1 cellular context compared by ENCODE assay signal in genomic region chr14:45787167-45787566, GRCh38.
TF ChIP-seq lines count a peak whose summit lies in the region.

No MANE protein-coding gene starts in this region.

TF ChIP-seq in HCT116, 20 proteins besides CTCF, POLR2A, EP300 and RAD21 (continued from another document):
- TF ChIP-seq TCF7L2 (IDR thresholded peaks at IDR 0.05; ENCODE audit: borderline replicate concordance, extremely low read depth, insufficient read depth, insufficient read length) (no peak), ZNF274 (IDR thresholded peaks at IDR 0.05; ENCODE audit: low read depth, low read length) (no peak), ZFX (IDR thresholded peaks at IDR 0.05) (no peak), ATF3 (IDR thresholded peaks at IDR 0.05) (no peak), YY1 (IDR thresholded peaks at IDR 0.05; ENCODE audit: extremely low read depth, insufficient replicate concordance, low read depth, low read length) (no peak), ELF1 (IDR thresholded peaks at IDR 0.05; ENCODE audit: borderline replicate concordance, low read depth) (no peak), ZBTB33 (IDR thresholded peaks at IDR 0.05; ENCODE audit: extremely low read depth, insufficient replicate concordance, low read length) (no peak), SRF (IDR thresholded peaks at IDR 0.05; ENCODE audit: low read depth) (no peak), MAX (IDR thresholded peaks at IDR 0.05) (no peak), EZH2phosphoT487 (IDR thresholded peaks at IDR 0.05; ENCODE audit: borderline replicate concordance) (no peak), SP1 (IDR thresholded peaks at IDR 0.05; ENCODE audit: low read depth) (no peak), SIN3A (IDR thresholded peaks at IDR 0.05; ENCODE audit: low read depth) (no peak), EZH2 (IDR thresholded peaks at IDR 0.05) (no peak), FOSL1 (IDR thresholded peaks at IDR 0.05; ENCODE audit: low read depth) (no peak)
